ENCODE assay signal across 18 cellular contexts in genomic region chr17:6539871-6540270, GRCh38.
"Had no signal": no experiment of that assay in that cellular context is flagged by ENCODE, and none has a peak within 500 bp of the region (broad histone marks: within the 10 kb centered on the region; RNA-seq: fewer than 3 reads in every experiment).

No MANE protein-coding gene starts in this region.

- H3K36me3 ChIP-seq: right lobe of liver, thoracic aorta, transverse colon had no signal

- H3K27ac Mint-ChIP-seq: naive thymus-derived CD4-positive, alpha-beta T cell; nephron progenitor cell had no signal

- H3K27me3 ChIP-seq: esophagus squamous epithelium, right lobe of liver, stomach, transverse colon had no signal

- H2AFZ ChIP-seq: parathyroid adenoma had no signal

- H3K9me3 ChIP-seq: esophagus squamous epithelium, psoas muscle, right lobe of liver, thoracic aorta, transverse colon had no signal

- ATAC-seq: left colon; left ventricle myocardium superior; naive thymus-derived CD4-positive, alpha-beta T cell; psoas muscle; right lobe of liver had no signal

- H3K4me3 ChIP-seq: esophagus squamous epithelium, psoas muscle, right lobe of liver, stomach, thoracic aorta, transverse colon had no signal

- H3K27me3 Mint-ChIP-seq: naive thymus-derived CD4-positive, alpha-beta T cell had no signal

- H3K9me3 Mint-ChIP-seq: central memory CD8-positive, alpha-beta T cell had no signal

- DNase-seq: effector memory CD4-positive, alpha-beta T cell; esophagus squamous epithelium; foreskin fibroblast; left colon; left ventricle myocardium superior; mesendoderm; naive thymus-derived CD4-positive, alpha-beta T cell; nephron progenitor cell; psoas muscle; retina; stimulated activated naive CD4-positive, alpha-beta T cell; stomach; substantia nigra; transverse colon had no signal

- H3K4me1 Mint-ChIP-seq: central memory CD8-positive, alpha-beta T cell; naive thymus-derived CD4-positive, alpha-beta T cell had no signal

- H3K4me3 Mint-ChIP-seq: central memory CD8-positive, alpha-beta T cell; naive thymus-derived CD4-positive, alpha-beta T cell; nephron progenitor cell had no signal

- H3K27ac ChIP-seq: esophagus squamous epithelium, parathyroid adenoma, psoas muscle, right lobe of liver, stomach, thoracic aorta, transverse colon had no signal

- H3K4me1 ChIP-seq: parathyroid adenoma, psoas muscle, right lobe of liver, stomach, transverse colon had no signal

- H3K79me2 ChIP-seq: parathyroid adenoma had no signal

- H3K9ac ChIP-seq: parathyroid adenoma had no signal
